ENCODE assay signal across 14 cellular contexts in the genomic region with DNA sequence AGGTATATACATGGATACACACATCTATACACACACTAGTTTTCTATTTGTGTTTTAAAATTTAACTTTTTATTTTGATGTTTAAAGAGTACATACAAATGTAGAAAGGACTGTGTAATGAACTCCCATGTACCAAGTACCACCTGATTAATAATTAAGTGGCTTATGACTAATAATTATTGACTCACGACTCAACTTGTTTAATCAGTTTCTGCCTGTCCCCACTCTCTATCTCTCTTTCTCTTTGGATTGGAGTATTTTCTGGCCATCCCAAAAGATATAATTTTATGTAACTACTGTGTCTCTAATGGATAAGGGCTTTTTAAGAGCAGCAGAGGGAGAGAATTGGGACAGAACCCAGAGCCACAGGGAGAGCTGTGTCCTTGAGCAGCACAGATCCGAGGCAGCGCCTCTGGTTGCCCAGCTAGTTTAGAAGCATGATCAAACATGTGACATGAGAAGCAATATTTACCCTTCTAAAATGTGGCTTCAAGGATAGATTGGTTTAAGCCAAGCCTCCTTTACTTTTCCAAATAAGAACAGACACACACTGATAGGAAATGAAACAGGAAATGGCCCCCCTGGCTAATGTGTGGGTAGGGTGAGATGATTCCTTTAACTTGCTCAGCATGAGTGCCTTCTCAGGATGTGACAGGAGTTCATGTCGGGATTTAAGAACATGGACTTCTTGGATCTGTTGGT.
DNase-seq lines count a peak whose midpoint lies in the region; ATAC-seq and TF ChIP-seq lines count a peak whose summit lies in the region.
"Had no signal": no experiment of that assay in that cellular context is flagged by ENCODE, and none has a peak within 500 bp of the region (broad histone marks: within the 10 kb centered on the region; RNA-seq: fewer than 3 reads in every experiment).

No MANE protein-coding gene starts in this region.

- H3K27me3 ChIP-seq in BLaER1 treated with 17β-estradiol and CSF1 and Interleukin-3, amounts not matched to agents 10 nM and 100 nM, result peaks cover 0 to 26% (median 15%) of the 10 kb centered on the region in 11 experiments; a peak in 15 of 22 replicates
- H3K27me3 ChIP-seq in endodermal cell (ENCODE audit: control insufficient read depth, insufficient read depth, low read length, poor library complexity, severe bottlenecking) (no peaks in the 10 kb centered on the region), lung (ENCODE audit: control insufficient read depth, insufficient read depth) (no peaks in the 10 kb centered on the region)
- H3K27me3 ChIP-seq: ovary had no signal

- no peak for ATAC-seq in lung (ENCODE audit: insufficient read depth, low FRiP score)
- ATAC-seq in activated T-helper 17 cell treated with anti-CD3 and anti-CD28 coated beads, Interleukin-2, amount 50 U/mL, for 72 hours (replicated peaks), result no peak

- no peaks in the 10 kb centered on the region for H3K9me3 Mint-ChIP-seq in endodermal cell
- no peaks in the 10 kb centered on the region for H3K9me3 Mint-ChIP-seq in activated T-helper 17 cell treated with anti-CD3 and anti-CD28 coated beads, Interleukin-2, amount 50 U/mL, for 72 hours
- H3K9me3 Mint-ChIP-seq: activated naive CD4-positive, alpha-beta T cell treated with anti-CD3 and anti-CD28 coated beads, Interleukin-2, amount 10 ng/mL, durations not matched to agents 7 days and 5 days; CD14-positive monocyte; IgD-negative memory B cell; T-cell had no signal

- H3K27ac Mint-ChIP-seq in endodermal cell, result no peak overlapping the region
- no peak overlapping the region for H3K27ac Mint-ChIP-seq in activated T-helper 17 cell treated with anti-CD3 and anti-CD28 coated beads, Interleukin-2, amount 50 U/mL, for 72 hours
- H3K27ac Mint-ChIP-seq: activated naive CD4-positive, alpha-beta T cell treated with anti-CD3 and anti-CD28 coated beads, Interleukin-2, amount 10 ng/mL, durations not matched to agents 7 days and 5 days; CD14-positive monocyte; IgD-negative memory B cell; T-cell had no signal

- peak; percentile 34 for DNase-seq in NCI-H2029 treated with DMSO at 0.1 percent for 48 hours (lab: John Stamatoyannopoulos, UW)
- peak; percentile 41 for DNase-seq in endodermal cell
- DNase-seq in lung (ENCODE audit: low spot score), result peak; percentile 20
- no peak for DNase-seq in iPS-NIHi7 (ENCODE audit: extremely low spot score)
- no peak for DNase-seq in 8988T
- DNase-seq in activated CD4-positive, alpha-beta T cell treated with anti-CD3 and anti-CD28 coated beads for 1 hour, result no peak

- H3K36me3 Mint-ChIP-seq in endodermal cell (ENCODE audit: low read depth), result no peaks in the 10 kb centered on the region
- no peaks in the 10 kb centered on the region for H3K36me3 Mint-ChIP-seq in activated T-helper 17 cell treated with anti-CD3 and anti-CD28 coated beads, Interleukin-2, amount 50 U/mL, for 72 hours (ENCODE audit: low read depth)
- H3K36me3 Mint-ChIP-seq: activated naive CD4-positive, alpha-beta T cell treated with anti-CD3 and anti-CD28 coated beads, Interleukin-2, amount 10 ng/mL, durations not matched to agents 7 days and 5 days; CD14-positive monocyte; T-cell had no signal

- H3K4me2 ChIP-seq in BLaER1 treated with 17β-estradiol and CSF1 and Interleukin-3, amounts not matched to agents 10 nM and 100 nM, result peak overlapping the region; percentile 58 to 84 (median 71)

- no peak overlapping the region for H3K27ac ChIP-seq in BLaER1 treated with 17β-estradiol and CSF1 and Interleukin-3, amounts not matched to agents 10 nM and 100 nM
- H3K27ac ChIP-seq in endodermal cell (ENCODE audit: low read depth, low read length), result no peak overlapping the region
- H3K27ac ChIP-seq in lung (ENCODE audit: low read depth in 1 of 2, low read length in 1 of 2), result no peak overlapping the region

- peaks cover 14 to 29% (median 17%) of the 10 kb centered on the region in 10 experiments for H3K4me1 ChIP-seq in BLaER1 treated with 17β-estradiol and CSF1 and Interleukin-3, amounts not matched to agents 10 nM and 100 nM
- no peaks in the 10 kb centered on the region for H3K4me1 ChIP-seq in endodermal cell (ENCODE audit: control insufficient read depth, insufficient read depth, low read length)
- peaks cover 0 to 4% of the 10 kb centered on the region in 2 donors for H3K4me1 ChIP-seq in lung (ENCODE audit: control insufficient read depth in 2 of 2, insufficient read depth in 2 of 2, low read length in 2 of 2)

- H3K4me3 Mint-ChIP-seq in endodermal cell, result no peak overlapping the region
- no peak overlapping the region for H3K4me3 Mint-ChIP-seq in activated T-helper 17 cell treated with anti-CD3 and anti-CD28 coated beads, Interleukin-2, amount 50 U/mL, for 72 hours
- H3K4me3 Mint-ChIP-seq: activated naive CD4-positive, alpha-beta T cell treated with anti-CD3 and anti-CD28 coated beads, Interleukin-2, amount 10 ng/mL, durations not matched to agents 7 days and 5 days; CD14-positive monocyte; IgD-negative memory B cell; T-cell had no signal

- no peaks in the 10 kb centered on the region for H3K36me3 ChIP-seq in BLaER1 treated with 17β-estradiol and CSF1 and Interleukin-3, amounts not matched to agents 10 nM and 100 nM
- H3K36me3 ChIP-seq in endodermal cell (ENCODE audit: control insufficient read depth, insufficient read depth, low read length), result no peaks in the 10 kb centered on the region
- no peaks in the 10 kb centered on the region for H3K36me3 ChIP-seq in lung (ENCODE audit: control insufficient read depth in 2 of 2, insufficient read depth in 2 of 2, low read length in 2 of 2)
- H3K36me3 ChIP-seq: ovary had no signal

- WGBS in endodermal cell (ENCODE audit: insufficient coverage in 1 of 2, insufficient read length in 1 of 2), 2 experiments, result 82 to 89% methylated on average over 2 to 4 of the region's 4 CpGs
- WGBS in lung, 2 donors, result 34 to 58% methylated on average over 4 of the region's 4 CpGs

- TF ChIP-seq CTCF in endodermal cell (conservative IDR thresholded peaks at IDR 0.05), result no peak
- no peak for TF ChIP-seq CTCF in lung (IDR thresholded peaks at IDR 0.05; ENCODE audit: control extremely low read depth, extremely low read depth)

- peaks cover 9% of the 10 kb centered on the region for H3K4me1 Mint-ChIP-seq in endodermal cell
- no peaks in the 10 kb centered on the region for H3K4me1 Mint-ChIP-seq in activated T-helper 17 cell treated with anti-CD3 and anti-CD28 coated beads, Interleukin-2, amount 50 U/mL, for 72 hours
- H3K4me1 Mint-ChIP-seq: activated naive CD4-positive, alpha-beta T cell treated with anti-CD3 and anti-CD28 coated beads, Interleukin-2, amount 10 ng/mL, durations not matched to agents 7 days and 5 days had no signal

- peaks cover 0 to 9% (median 0%) of the 10 kb centered on the region in 11 experiments; a peak in 5 of 22 replicates for H4K20me1 ChIP-seq in BLaER1 treated with 17β-estradiol and CSF1 and Interleukin-3, amounts not matched to agents 10 nM and 100 nM

- H3K9ac ChIP-seq in BLaER1 treated with 17β-estradiol and CSF1 and Interleukin-3, amounts not matched to agents 10 nM and 100 nM, result peak overlapping the region in 3 of 11 experiments; percentile 5 to 31 (median 29); a peak in 3 of 22 replicates
- H3K9ac ChIP-seq in endodermal cell (ENCODE audit: extremely low read depth, low read length, poor library complexity, severe bottlenecking), result no peak overlapping the region

- peaks cover 3% of the 10 kb centered on the region for H3K27me3 Mint-ChIP-seq in endodermal cell (ENCODE audit: insufficient read depth)
- peaks cover 44% of the 10 kb centered on the region for H3K27me3 Mint-ChIP-seq in activated T-helper 17 cell treated with anti-CD3 and anti-CD28 coated beads, Interleukin-2, amount 50 U/mL, for 72 hours

- no peak overlapping the region for H3K4me3 ChIP-seq in BLaER1 treated with 17β-estradiol and CSF1 and Interleukin-3, amounts not matched to agents 10 nM and 100 nM
- H3K4me3 ChIP-seq in endodermal cell (ENCODE audit: low read length), result no peak overlapping the region
- H3K4me3 ChIP-seq in lung, result no peak overlapping the region
- H3K4me3 ChIP-seq: mucosa of descending colon, ovary had no signal

- peaks cover 0 to under 1% (median 0%) of the 10 kb centered on the region in 11 experiments; a peak in 1 of 22 replicates for H3K9me3 ChIP-seq in BLaER1 treated with 17β-estradiol and CSF1 and Interleukin-3, amounts not matched to agents 10 nM and 100 nM (replicated peaks in 1 of 11)
- H3K9me3 ChIP-seq in endodermal cell (ENCODE audit: control insufficient read depth, low read length) (no peaks in the 10 kb centered on the region), lung (ENCODE audit: control insufficient read depth in 2 of 2, insufficient read depth in 1 of 2, low read length in 1 of 2) (no peaks in the 10 kb centered on the region)
- H3K9me3 ChIP-seq: mucosa of descending colon, ovary had no signal

Comparison
In these comparisons a context has a peak if more than half of its experiments do, and no peak if none do; other contexts are left out.
1. DNase-seq: peak in NCI-H2029 treated with DMSO at 0.1 percent for 48 hours (single experiment), endodermal cell (single experiment) and lung (single experiment); none in iPS-NIHi7 (single experiment), 8988T (single experiment) and activated CD4-positive, alpha-beta T cell treated with anti-CD3 and anti-CD28 coated beads for 1 hour (single experiment).